In genomic region chr12:24711609-24712008, GRCh38 we compare ENCODE assay signal across 2 cellular contexts.
TF ChIP-seq lines count a peak whose summit lies in the region.

No MANE protein-coding gene starts in this region.

TF ChIP-seq in WTC11, 78 proteins besides CTCF, POLR2A, EP300 and RAD21:
- no peak for TF ChIP-seq NR2C2 (CRISPR knock-in tag; IDR thresholded peaks at IDR 0.05)
- no peak for TF ChIP-seq HMGA2 (CRISPR knock-in tag; IDR thresholded peaks at IDR 0.05)
- TF ChIP-seq GTF2I (CRISPR knock-in tag; conservative IDR thresholded peaks at IDR 0.05) = 0 out of 2 replicates have a peak, but pooled peaks have one; percentile 19
- TF ChIP-seq E2F1 (CRISPR knock-in tag; IDR thresholded peaks at IDR 0.05) = no peak
- no peak for TF ChIP-seq ZSCAN18 (CRISPR knock-in tag; IDR thresholded peaks at IDR 0.05)
TF ChIP-seq in WTC11: peak in this region for 1.

TF ChIP-seq in H1, 55 proteins besides CTCF, POLR2A, EP300 and RAD21:
- TF ChIP-seq CTBP2 (IDR thresholded peaks at IDR 0.05; ENCODE audit: borderline replicate concordance, insufficient read depth, insufficient read length, low read length) (no peak), KDM1A (IDR thresholded peaks at IDR 0.05; ENCODE audit: borderline replicate concordance, low read length) (peak; percentile 53; the same call in 1 of the 2 replicates)
